8 cellular contexts compared by ENCODE assay signal in the genomic region with DNA sequence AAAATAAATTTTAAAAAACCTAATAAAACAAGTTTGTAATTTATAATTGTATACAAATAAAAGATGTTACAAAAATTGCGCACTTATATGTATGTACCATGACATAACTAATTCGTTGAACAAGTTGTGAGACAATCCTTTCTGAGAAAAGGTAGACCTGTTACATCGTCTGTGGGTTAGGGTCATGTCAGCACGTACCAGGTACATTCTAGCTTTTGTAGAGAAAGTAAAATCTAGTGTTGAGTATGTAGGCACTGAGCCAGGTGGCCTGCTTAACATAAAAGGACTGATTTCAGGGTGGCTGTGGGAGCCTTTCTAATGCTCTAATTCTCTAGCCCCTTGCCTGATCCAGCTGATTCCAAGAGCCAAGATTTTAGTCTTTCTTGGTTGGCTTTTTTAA. TPM values are rescaled to one million over a fixed set of nuclear protein-coding genes. Genes with fewer than 3 reads are reported as not detected.
DNase-seq lines count a peak whose midpoint lies in the region; ATAC-seq and TF ChIP-seq lines count a peak whose summit lies in the region.

No MANE protein-coding gene starts in this region.

- DNase-seq in Calu3 (no peak), NCI-H69 (lab: John Stamatoyannopoulos, UW) (peak; percentile 66), chondrocyte (ENCODE audit: low spot score) (no peak), neural crest cell (ENCODE audit: low read depth, low spot score) (no peak), posterior vena cava (ENCODE audit: low spot score) (no peak), COR-L47 (lab: John Stamatoyannopoulos, UW) (no peak)

- H3K27me3 Mint-ChIP-seq in Calu3 (ENCODE audit: unreplicated experiment): no peaks in the 10 kb centered on the region
- no peaks in the 10 kb centered on the region for H3K27me3 Mint-ChIP-seq in chondrocyte (ENCODE audit: low read depth)
- no peaks in the 10 kb centered on the region for H3K27me3 Mint-ChIP-seq in neural crest cell (ENCODE audit: low read depth)

- no peaks in the 10 kb centered on the region for H3K9me3 Mint-ChIP-seq in Calu3 (ENCODE audit: low read depth, unreplicated experiment)
- H3K9me3 Mint-ChIP-seq in chondrocyte (ENCODE audit: low read depth): no peaks in the 10 kb centered on the region
- H3K9me3 Mint-ChIP-seq in neural crest cell: no peaks in the 10 kb centered on the region

- H3K4me1 Mint-ChIP-seq in Calu3 (ENCODE audit: low read depth, unreplicated experiment) (peaks cover 23% of the 10 kb centered on the region), chondrocyte (ENCODE audit: low read depth) (peaks cover 18% of the 10 kb centered on the region), neural crest cell (peaks cover 24% of the 10 kb centered on the region)

- TF ChIP-seq CTCF in Calu3 (IDR thresholded peaks at IDR 0.05; ENCODE audit: unreplicated experiment): no peak
- no peak for TF ChIP-seq CTCF in chondrocyte (IDR thresholded peaks at IDR 0.05)
- TF ChIP-seq CTCF in neural crest cell (conservative IDR thresholded peaks at IDR 0.05): no peak

- ATAC-seq in HG02798 (IDR thresholded peaks at IDR 0.05; ENCODE audit: poor library complexity, unreplicated experiment) (no peak), GM18511 (IDR thresholded peaks at IDR 0.05; ENCODE audit: unreplicated experiment) (no peak)

- BruUV-seq in Calu3 (replicated peaks; lab: Mats Ljungman, UMichigan): no TSS peak

- CTCF ChIA-PET in Calu3 (lab: Charles Lee): interaction anchor here (0.7 kb wide), 1 partner anchor 45 kb away, joined by 3 read pairs; no protein-coding TSS in a partner anchor

- H3K27ac Mint-ChIP-seq in Calu3 (ENCODE audit: unreplicated experiment) (peak overlapping the region; percentile 91), chondrocyte (ENCODE audit: unreplicated experiment) (peak overlapping the region; percentile 96), neural crest cell (ENCODE audit: unreplicated experiment) (peak overlapping the region; percentile 92)

- intact Hi-C loops in Calu3 (cut with micrococcal nuclease; ENCODE audit: unreplicated experiment) (no loop called here), posterior vena cava (cut with DNase I) (no loop called here)

- peak overlapping the region; percentile 95 for H3K4me3 Mint-ChIP-seq in Calu3 (ENCODE audit: low read depth, unreplicated experiment)
- peak overlapping the region; percentile 86 for H3K4me3 Mint-ChIP-seq in chondrocyte (ENCODE audit: unreplicated experiment)
- H3K4me3 Mint-ChIP-seq in neural crest cell: peak overlapping the region; percentile 93

- H3K36me3 Mint-ChIP-seq in Calu3 (ENCODE audit: insufficient read depth, unreplicated experiment) (peaks cover 59% of the 10 kb centered on the region), chondrocyte (ENCODE audit: low read depth) (peaks cover 7% of the 10 kb centered on the region), neural crest cell (ENCODE audit: low read depth) (peaks cover 8% of the 10 kb centered on the region)

RNA-seq across cellular contexts. Expression of gene RPL7L1, which starts 10.4 kb away (rescaled TPM):
- 144 and 154 TPM in 2 replicates for total RNA-seq in Calu3 (2022)
- total RNA-seq in chondrocyte: 56.4 to 62.7 TPM (median 58.6 TPM) in 3 replicates
- 103 and 105 TPM in 2 replicates for total RNA-seq in neural crest cell
- 10 to 100 TPM; 52.9 to 63.0 TPM for total RNA-seq in posterior vena cava

RNA-seq across cellular contexts. Expression of gene PTCRA, which starts 26.0 kb away (rescaled TPM):
- total RNA-seq in Calu3 (2022): not detected in 2 replicates
- total RNA-seq in chondrocyte: not detected in 3 replicates
- total RNA-seq in neural crest cell: not detected in 2 replicates
- total RNA-seq in posterior vena cava: not detected

RNA-seq across cellular contexts. Expression of gene CNPY3, which starts 39.5 kb away (rescaled TPM):
- total RNA-seq in Calu3 (2022): 57.9 and 60.7 TPM in 2 replicates
- 41.0 to 57.9 TPM (median 45.5 TPM) in 3 replicates for total RNA-seq in chondrocyte
- total RNA-seq in neural crest cell: 61.3 and 62.6 TPM in 2 replicates
- total RNA-seq in posterior vena cava: 10 to 100 TPM; 20.8 to 33.7 TPM
